Comparison of ENCODE assay signal across 31 cellular contexts in genomic region chr9:98406469-98406868, GRCh38.
"Had no signal": no experiment of that assay in that cellular context is flagged by ENCODE, and none has a peak within 500 bp of the region (broad histone marks: within the 10 kb centered on the region; RNA-seq: fewer than 3 reads in every experiment).

No MANE protein-coding gene starts in this region.

- H3K9ac ChIP-seq: neural progenitor cell, parathyroid adenoma had no signal

- H3K27ac ChIP-seq: colonic mucosa, epithelial cell of prostate, gastrocnemius medialis, heart left ventricle, left lung, neural progenitor cell, parathyroid adenoma, sigmoid colon, skin epidermis, spleen, testis, tibial artery had no signal

- H2AFZ ChIP-seq: neural progenitor cell, parathyroid adenoma had no signal

- H3K9me3 Mint-ChIP-seq: dendritic cell treated with granulocyte-macrophage colony-stimulating factor and Interleukin-4, amounts not matched to agents 40 ng/mL and 50 ng/mL, for 4 days; endodermal cell; naive B cell; natural killer cell treated with Interleukin-12 subunit alpha and Interleukin-12 subunit beta and Interleukin-15 and Interleukin-18, amount 100 ng/mL, for 72 hours; neural progenitor cell; stimulated activated memory B cell treated with anti-CD40 and anti-IgM and Interleukin-4, amounts not matched to agents 10 μg/mL and 1 μg/mL and 100 μg/mL, for 72 hours; type B pancreatic cell had no signal

- ATAC-seq: esophagus mucosa; gastrocnemius medialis; heart left ventricle; left cardiac atrium; left lung; natural killer cell treated with Interleukin-12 subunit alpha and Interleukin-12 subunit beta and Interleukin-15 and Interleukin-18, amount 100 ng/mL, for 72 hours; stimulated activated memory B cell treated with anti-CD40 and anti-IgM and Interleukin-4, amounts not matched to agents 10 μg/mL and 1 μg/mL and 100 μg/mL, for 72 hours; stimulated activated naive CD8-positive, alpha-beta T cell treated with anti-CD3 and anti-CD28 coated beads, Interleukin-15, Interleukin-2, amounts not matched to agents 100 U/mL and 50 U/mL, for 24 hours had no signal

- H3K4me1 ChIP-seq: colonic mucosa, gastrocnemius medialis, left lung, neural progenitor cell, testis, tibial artery had no signal

- H3K36me3 ChIP-seq: colonic mucosa, gastrocnemius medialis, heart left ventricle, left lung, neural progenitor cell, sigmoid colon, spleen, tibial artery had no signal

- FAIRE-seq: islet of Langerhans, urothelium cell line had no signal

- H3K9me3 ChIP-seq: colonic mucosa, gastrocnemius medialis, heart left ventricle, left lung, sigmoid colon, spleen, testis, tibial artery had no signal

- H3K27ac Mint-ChIP-seq: dendritic cell treated with granulocyte-macrophage colony-stimulating factor and Interleukin-4, amounts not matched to agents 40 ng/mL and 50 ng/mL, for 4 days; endodermal cell; naive B cell; natural killer cell treated with Interleukin-12 subunit alpha and Interleukin-12 subunit beta and Interleukin-15 and Interleukin-18, amount 100 ng/mL, for 72 hours; neural progenitor cell; progenitor cell of endocrine pancreas; stimulated activated memory B cell treated with anti-CD40 and anti-IgM and Interleukin-4, amounts not matched to agents 10 μg/mL and 1 μg/mL and 100 μg/mL, for 72 hours; type B pancreatic cell had no signal

- H3K79me2 ChIP-seq: parathyroid adenoma had no signal

- H3K4me2 ChIP-seq: neural progenitor cell had no signal

- H3K4me3 Mint-ChIP-seq: dendritic cell treated with granulocyte-macrophage colony-stimulating factor and Interleukin-4, amounts not matched to agents 40 ng/mL and 50 ng/mL, for 4 days; endodermal cell; naive B cell; natural killer cell treated with Interleukin-12 subunit alpha and Interleukin-12 subunit beta and Interleukin-15 and Interleukin-18, amount 100 ng/mL, for 72 hours; neural progenitor cell; stimulated activated memory B cell treated with anti-CD40 and anti-IgM and Interleukin-4, amounts not matched to agents 10 μg/mL and 1 μg/mL and 100 μg/mL, for 72 hours; type B pancreatic cell had no signal

- H3K36me3 Mint-ChIP-seq: naive B cell; natural killer cell treated with Interleukin-12 subunit alpha and Interleukin-12 subunit beta and Interleukin-15 and Interleukin-18, amount 100 ng/mL, for 72 hours; neural progenitor cell; stimulated activated memory B cell treated with anti-CD40 and anti-IgM and Interleukin-4, amounts not matched to agents 10 μg/mL and 1 μg/mL and 100 μg/mL, for 72 hours; type B pancreatic cell had no signal

- H3K27me3 Mint-ChIP-seq: naive B cell; stimulated activated memory B cell treated with anti-CD40 and anti-IgM and Interleukin-4, amounts not matched to agents 10 μg/mL and 1 μg/mL and 100 μg/mL, for 72 hours had no signal

- H3K4me3 ChIP-seq: colonic mucosa, gastrocnemius medialis, heart left ventricle, left lung, neural progenitor cell, sigmoid colon, skin epidermis, spleen, testis, tibial artery had no signal

- H3K27me3 ChIP-seq: colonic mucosa, gastrocnemius medialis, left lung, neural progenitor cell, sigmoid colon, spleen, testis, tibial artery had no signal

- DNase-seq: colonic mucosa; effector CD8-positive, alpha-beta T cell; endodermal cell; foreskin fibroblast; gastrocnemius medialis; heart left ventricle; hippocampal formation; left cardiac atrium; left lung; mammary epithelial cell; mesendoderm; naive B cell; sigmoid colon; spleen; stimulated activated CD4-positive, alpha-beta T cell treated with anti-CD3 and anti-CD28 coated beads, Interleukin-4, amount 100 ng/mL, for 4 hours; stimulated activated naive CD8-positive, alpha-beta T cell treated with anti-CD3 and anti-CD28 coated beads, Interleukin-15, Interleukin-2, amounts not matched to agents 100 U/mL and 50 U/mL, for 24 hours; substantia nigra; testis; tibial artery had no signal
